1 cellular context compared by ENCODE assay signal in genomic region chr4:2462218-2462991, GRCh38.
TF ChIP-seq lines count a peak whose summit lies in the region.

No MANE protein-coding gene starts in this region.

TF ChIP-seq in K562, 482 proteins besides CTCF, POLR2A, EP300 and RAD21 (continued from another document and continues in another):
- TF ChIP-seq ATF4 (CRISPR knock-in tag; IDR thresholded peaks at IDR 0.05) (no peak), YY1 (IDR thresholded peaks at IDR 0.05; ENCODE audit: borderline replicate concordance in 1 of 3, control insufficient read depth in 1 of 3, extremely low read depth in 1 of 3, insufficient read depth in 3 of 3, insufficient read length in 1 of 3, insufficient replicate concordance in 2 of 3, low read depth in 1 of 3, low read length in 2 of 3) (peak in 2 of 3 experiments; percentile 10 to 48), CCNT2 (IDR thresholded peaks at IDR 0.05; ENCODE audit: borderline replicate concordance, extremely low read depth, insufficient read length, low read depth, low read length) (peak; percentile 35), RFX5 (IDR thresholded peaks at IDR 0.05; ENCODE audit: low read depth, low read length) (no peak), RB1 (IDR thresholded peaks at IDR 0.05; ENCODE audit: low read depth) (peak; percentile 58; the same call in 1 of the 2 replicates), E4F1 (CRISPR knock-in tag; IDR thresholded peaks at IDR 0.05; ENCODE audit: borderline replicate concordance) (no peak), SUPT5H (IDR thresholded peaks at IDR 0.05) (no peak), ZNF75A (CRISPR knock-in tag; IDR thresholded peaks at IDR 0.05) (no peak), TAF15 (IDR thresholded peaks at IDR 0.05; ENCODE audit: low read depth, low read length) (no peak), NFE2 (IDR thresholded peaks at IDR 0.05; ENCODE audit: low read depth) (no peak), TCF7 (IDR thresholded peaks at IDR 0.05; ENCODE audit: borderline replicate concordance) (no peak), TAF9B (IDR thresholded peaks at IDR 0.05; ENCODE audit: partially characterized antibody) (no peak), ZNF324 (CRISPR knock-in tag; IDR thresholded peaks at IDR 0.05) (no peak), ZBTB9 (CRISPR knock-in tag; IDR thresholded peaks at IDR 0.05) (no peak), JUN (IDR thresholded peaks at IDR 0.05; ENCODE audit: borderline replicate concordance, low read depth, low read length) (no peak), JUN (CRISPR knock-in tag; IDR thresholded peaks at IDR 0.05; ENCODE audit: borderline replicate concordance) (no peak), GABPA (tag; conservative IDR thresholded peaks at IDR 0.05; ENCODE audit: low read depth) (no peak), ZNF124 (CRISPR knock-in tag; IDR thresholded peaks at IDR 0.05) (0 out of 2 replicates have a peak, but pooled peaks have one; percentile 37), ZNF551 (CRISPR knock-in tag; IDR thresholded peaks at IDR 0.05) (no peak), FOXK2 (conservative IDR thresholded peaks at IDR 0.05 in 1 of 2, IDR thresholded peaks at IDR 0.05 in 1 of 2; ENCODE audit: low read depth in 2 of 2) (no peak), ZNF133 (CRISPR knock-in tag; IDR thresholded peaks at IDR 0.05) (no peak), MTA1 (IDR thresholded peaks at IDR 0.05; ENCODE audit: borderline replicate concordance) (no peak), ZNF408 (CRISPR knock-in tag; IDR thresholded peaks at IDR 0.05; ENCODE audit: low read depth) (no peak), HMGXB4 (CRISPR knock-in tag; IDR thresholded peaks at IDR 0.05) (no peak), ZNF655 (CRISPR knock-in tag; IDR thresholded peaks at IDR 0.05) (no peak), SMARCC2 (IDR thresholded peaks at IDR 0.05; ENCODE audit: low read depth) (no peak), E2F6 (IDR thresholded peaks at IDR 0.05; ENCODE audit: borderline replicate concordance in 1 of 2, extremely low read depth in 1 of 2, insufficient read depth in 1 of 2, insufficient read length in 1 of 2, low read depth in 1 of 2, low read length in 1 of 2, poor library complexity in 1 of 2, severe bottlenecking in 1 of 2) (peak; percentile 86 to 97), HDAC6 (IDR thresholded peaks at IDR 0.05; ENCODE audit: low read depth, low read length) (no peak), ZNF695 (CRISPR knock-in tag; IDR thresholded peaks at IDR 0.05) (no peak), ZNF436 (CRISPR knock-in tag; IDR thresholded peaks at IDR 0.05) (no peak), MGA (IDR thresholded peaks at IDR 0.05) (peak; percentile 62; the same call in 1 of the 2 replicates), NR0B1 (IDR thresholded peaks at IDR 0.05; ENCODE audit: partially characterized antibody) (no peak), RAD51 (IDR thresholded peaks at IDR 0.05; ENCODE audit: borderline replicate concordance, low read depth) (no peak), ZNF764 (CRISPR knock-in tag; IDR thresholded peaks at IDR 0.05; ENCODE audit: low read depth) (no peak)
